In the genomic region with DNA sequence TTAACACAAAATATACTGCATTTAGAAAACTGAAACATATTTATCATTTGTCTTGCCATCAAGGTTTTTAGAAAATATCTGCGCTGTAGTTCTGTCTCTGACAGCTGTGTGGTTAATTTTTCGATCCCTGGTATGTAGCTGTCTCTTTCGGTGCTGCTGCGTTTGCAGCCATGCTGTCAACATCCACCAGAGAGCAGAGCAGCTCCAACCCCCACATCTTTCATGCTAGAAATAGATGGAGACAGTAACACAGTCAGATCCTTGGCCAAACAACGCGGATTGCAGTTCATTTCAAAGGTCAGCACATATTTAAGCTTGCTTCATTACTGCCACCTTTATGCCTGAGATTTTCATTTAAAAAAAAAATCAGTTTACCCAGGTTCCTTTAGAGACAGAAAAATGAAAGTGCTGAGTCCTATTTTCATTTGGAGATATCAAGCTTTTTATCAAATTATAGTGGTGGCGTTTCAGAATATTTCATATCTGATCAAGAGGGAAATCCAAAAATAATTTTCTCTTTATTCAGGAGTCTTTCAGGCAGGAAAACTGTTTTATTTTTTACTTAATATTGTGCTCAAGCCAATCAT, we compare ENCODE assay signal across 9 cellular contexts.
A peak's percentile ranks its signal among the peaks of the same experiment; 100 is the strongest.
DNase-seq lines count a peak whose midpoint lies in the region; ATAC-seq, FAIRE-seq and TF ChIP-seq lines count a peak whose summit lies in the region.
"Had no signal": no experiment of that assay in that cellular context is flagged by ENCODE, and none has a peak within 500 bp of the region (broad histone marks: within the 10 kb centered on the region; RNA-seq: fewer than 3 reads in every experiment).

No MANE protein-coding gene starts in this region.

- ATAC-seq in A549 (peak; percentile 90 to 94), GM18867 (IDR thresholded peaks at IDR 0.05; ENCODE audit: unreplicated experiment) (peak; percentile 53)

- H3K36me3 ChIP-seq in CD8-positive, alpha-beta memory T cell (ENCODE audit: insufficient read depth, low read length), result no peaks in the 10 kb centered on the region

- no peaks in the 10 kb centered on the region for H3K36me3 Mint-ChIP-seq in CD8-positive, alpha-beta memory T cell

- H3K9me3 ChIP-seq in A549, result no peaks in the 10 kb centered on the region
- no peaks in the 10 kb centered on the region for H3K9me3 ChIP-seq in CD8-positive, alpha-beta memory T cell (ENCODE audit: low read length)

- H3K9me3 Mint-ChIP-seq in CD8-positive, alpha-beta memory T cell, result no peaks in the 10 kb centered on the region
- H3K9me3 Mint-ChIP-seq: stimulated activated naive CD8-positive, alpha-beta T cell treated with anti-CD3 and anti-CD28 coated beads, Interleukin-15, Interleukin-2, amounts not matched to agents 100 ng/mL and 50 ng/mL, for 24 hours had no signal

- no peak overlapping the region for H3K4me3 ChIP-seq in A549
- H3K4me3 ChIP-seq in CD8-positive, alpha-beta memory T cell (ENCODE audit: low read length), result no peak overlapping the region

- H3K4me3 Mint-ChIP-seq in CD8-positive, alpha-beta memory T cell, result peak overlapping the region in 1 of 7 donors; percentile 23
- H3K4me3 Mint-ChIP-seq: stimulated activated naive CD8-positive, alpha-beta T cell treated with anti-CD3 and anti-CD28 coated beads, Interleukin-15, Interleukin-2, amounts not matched to agents 100 ng/mL and 50 ng/mL, for 24 hours had no signal

- H3K4me2 ChIP-seq in A549, result peak overlapping the region; percentile 52

- H3K27me3 ChIP-seq in CD8-positive, alpha-beta memory T cell (ENCODE audit: insufficient read depth, low read length, poor library complexity, severe bottlenecking), result no peaks in the 10 kb centered on the region

- H3K27ac Mint-ChIP-seq in CD8-positive, alpha-beta memory T cell, result no peak overlapping the region
- H3K27ac Mint-ChIP-seq: stimulated activated naive CD8-positive, alpha-beta T cell treated with anti-CD3 and anti-CD28 coated beads, Interleukin-15, Interleukin-2, amounts not matched to agents 100 ng/mL and 50 ng/mL, for 24 hours had no signal

- H3K27me3 Mint-ChIP-seq in CD8-positive, alpha-beta memory T cell, result peaks cover 0 to 7% of the 10 kb centered on the region in 2 donors

- no peaks in the 10 kb centered on the region for H3K4me1 Mint-ChIP-seq in CD8-positive, alpha-beta memory T cell

- WGBS in A549 (ENCODE audit: missing lambda C conversion rate), result 11% methylated on average over 7 of the region's 7 CpGs

- CTCF ChIA-PET in A549 (lab: Yijun Ruan, JAX), result interaction anchor here (0.9 kb wide), 1 partner anchor 30 kb away, joined by 3 read pairs; no protein-coding TSS in a partner anchor
- CTCF ChIA-PET in CD8-positive, alpha-beta memory T cell (lab: Charles Lee), result no interaction called here

- TF ChIP-seq CTCF in A549 (IDR thresholded peaks at IDR 0.05), result no peak

- H3K27ac ChIP-seq in A549, result no peak overlapping the region
- H3K27ac ChIP-seq in CD8-positive, alpha-beta memory T cell (ENCODE audit: low read depth, low read length), result no peak overlapping the region

- peak; percentile 22 to 35; a peak in 3 of 5 replicates for TF ChIP-seq RAD21 in A549 (conservative IDR thresholded peaks at IDR 0.05 in 1 of 2, IDR thresholded peaks at IDR 0.05 in 1 of 2)

- no peak for TF ChIP-seq POLR2A in A549 (IDR thresholded peaks at IDR 0.05; ENCODE audit: low read length)

- POLR2A ChIA-PET in A549 (lab: Yijun Ruan, JAX), result no interaction called here
- POLR2A ChIA-PET in CD8-positive, alpha-beta memory T cell (lab: Charles Lee), result no interaction called here

- DNase-seq in A549 (ENCODE audit: low read depth in 1 of 2, low spot score in 1 of 2), result peak; percentile 0 to 34
- peak; percentile 24 for DNase-seq in NCI-H1105 treated with DMSO at 0.1 percent for 48 hours (lab: John Stamatoyannopoulos, UW)
- DNase-seq in amniotic epithelial cell (ENCODE audit: low read depth), result peak; percentile 29
- peak; percentile 33 for DNase-seq in kidney tubule cell (ENCODE audit: low spot score)
- DNase-seq in CD8-positive, alpha-beta memory T cell, result no peak
- DNase-seq in ureter (ENCODE audit: low spot score), result no peak
- no peak for DNase-seq in GM19239 (ENCODE audit: insufficient read length, low spot score)

- FAIRE-seq in A549 (lab: Jason Lieb, UNC) (no peak), GM19239 (lab: Jason Lieb, UNC) (no peak)

- H3K4me1 ChIP-seq in A549, result no peaks in the 10 kb centered on the region
- no peaks in the 10 kb centered on the region for H3K4me1 ChIP-seq in CD8-positive, alpha-beta memory T cell (ENCODE audit: insufficient read depth, low read length)

- no peak for TF ChIP-seq EP300 in A549 (IDR thresholded peaks at IDR 0.05)

TF ChIP-seq in A549, 52 proteins besides CTCF, POLR2A, EP300 and RAD21:
- TF ChIP-seq HEYL (CRISPR knock-in tag; IDR thresholded peaks at IDR 0.05), result no peak
- TF ChIP-seq MAFK (IDR thresholded peaks at IDR 0.05; ENCODE audit: partially characterized antibody), result peak; percentile 12
- TF ChIP-seq SMC3 (IDR thresholded peaks at IDR 0.05), result peak; percentile 34; the same call in 1 of the 3 replicates
TF ChIP-seq in A549: peak in this region for 2.

Comparison
In these comparisons a context has a peak if more than half of its experiments do, and no peak if none do; other contexts are left out.
1. DNase-seq: peak in A549 (2 of 2), NCI-H1105 treated with DMSO at 0.1 percent for 48 hours (single experiment), amniotic epithelial cell (single experiment) and kidney tubule cell (single experiment); none in CD8-positive, alpha-beta memory T cell (0 of 5), ureter (single experiment) and GM19239 (single experiment).